8 cellular contexts compared by ENCODE assay signal in genomic region chr1:143905214-143906179, GRCh38.
DNase-seq lines count a peak whose midpoint lies in the region; ATAC-seq and TF ChIP-seq lines count a peak whose summit lies in the region.
"Not testable (repeated sequence)": the region's sequence is repeated elsewhere in the genome, so short reads cannot be mapped to it uniquely, and the experiment has no call there.

No MANE protein-coding gene starts in this region.

- not testable (repeated sequence) for H3K18ac ChIP-seq in mesenchymal stem cell (ENCODE audit: low read depth in 1 of 2, low read length in 2 of 2)

- not testable (repeated sequence) for H3K4me2 ChIP-seq in mesenchymal stem cell (ENCODE audit: low read length, poor library complexity, severe bottlenecking)

- H3K27ac Mint-ChIP-seq in activated T-cell treated with anti-CD3 and anti-CD28 coated beads, Interleukin-2, amount 50 U/mL, for 72 hours, result not testable (repeated sequence)

- 39% methylated on average over 12 of the region's 62 CpGs for WGBS in mesenchymal stem cell
- 1% methylated on average over 32 to 50 of the region's 62 CpGs for WGBS in aorta, 2 donors

- H3K23ac ChIP-seq in mesenchymal stem cell (ENCODE audit: low read length in 2 of 2), result not testable (repeated sequence)

- not testable (repeated sequence) for H3K27me3 Mint-ChIP-seq in activated T-cell treated with anti-CD3 and anti-CD28 coated beads, Interleukin-2, amount 50 U/mL, for 72 hours (ENCODE audit: low read depth)

- H3K9me3 Mint-ChIP-seq in activated T-cell treated with anti-CD3 and anti-CD28 coated beads, Interleukin-2, amount 50 U/mL, for 72 hours, result not testable (repeated sequence)

- not testable (repeated sequence) for H3K4ac ChIP-seq in mesenchymal stem cell (ENCODE audit: low read depth in 1 of 2, low read length in 2 of 2)

- H2BK12ac ChIP-seq in mesenchymal stem cell (ENCODE audit: low read length in 2 of 2), result not testable (repeated sequence)

- H3K4me3 ChIP-seq in colonic mucosa; cardiac muscle cell; aorta (ENCODE audit: low read length in 2 of 2): not testable (repeated sequence)
- H3K4me3 ChIP-seq in mesenchymal stem cell (ENCODE audit: insufficient read depth in 1 of 2, low read depth in 1 of 2, low read length in 2 of 2), result peak overlapping the region in 1 of 2 experiments; percentile 77
- H3K4me3 ChIP-seq in skin epidermis, result peak overlapping the region; percentile 21 to 43 (median 33)

- H3K9me3 ChIP-seq in colonic mucosa; cardiac muscle cell (ENCODE audit: low read depth); mesenchymal stem cell (ENCODE audit: control insufficient read depth, low read length); aorta (ENCODE audit: control insufficient read depth, low read length): not testable (repeated sequence)

- H3K4me1 Mint-ChIP-seq in activated T-cell treated with anti-CD3 and anti-CD28 coated beads, Interleukin-2, amount 50 U/mL, for 72 hours (ENCODE audit: low read depth), result not testable (repeated sequence)

- not testable (repeated sequence) for H3K79me1 ChIP-seq in mesenchymal stem cell (replicated peaks; ENCODE audit: low read length, poor library complexity, severe bottlenecking)

- not testable (repeated sequence) for H4K8ac ChIP-seq in mesenchymal stem cell (ENCODE audit: low read length)

- H3K9ac ChIP-seq in colonic mucosa (ENCODE audit: low read depth in 2 of 2, low read length in 2 of 2) (peak overlapping the region in 1 of 2 donors; percentile 43), mesenchymal stem cell (ENCODE audit: low read length) (peak overlapping the region; percentile 85)

- H3K27ac ChIP-seq in colonic mucosa; cardiac muscle cell; mesenchymal stem cell (ENCODE audit: low read length, poor library complexity, severe bottlenecking): not testable (repeated sequence)
- H3K27ac ChIP-seq in skin epidermis (peak overlapping the region in 8 of 21 experiments; percentile 23 to 46 (median 30)), aorta (ENCODE audit: low read depth in 1 of 2, low read length in 2 of 2) (peak overlapping the region in 1 of 2 donors; percentile 6)

- peak; percentile 57 to 69 for ATAC-seq in activated T-cell treated with anti-CD3 and anti-CD28 coated beads, Interleukin-2, amount 50 U/mL, for 72 hours (replicated peaks in 1 of 2)
- ATAC-seq in aorta (ENCODE audit: low FRiP score), result peak; percentile 79

- H3K14ac ChIP-seq in mesenchymal stem cell (ENCODE audit: low read length in 2 of 2), result not testable (repeated sequence)

- DNase-seq in EL (peak; percentile 72), SIG-M5 treated with dmso at 0.1 percent for 504 hours (lab: John Stamatoyannopoulos, UW; ENCODE audit: unreplicated experiment) (peak; percentile 59), colonic mucosa (peak; percentile 24), cardiac muscle cell (ENCODE audit: low read depth in 1 of 2, low spot score in 1 of 2) (peak in 1 of 2 donors; percentile 80), aorta (peak in 1 of 2 donors; percentile 78)
- peak in 1 of 2 donors; percentile 38 for DNase-seq in activated T-cell treated with anti-CD3 and anti-CD28 coated beads, Interleukin-2, amount 50 U/mL, for 72 hours
- DNase-seq in mesenchymal stem cell, result not testable (repeated sequence)

- H2BK120ac ChIP-seq in mesenchymal stem cell (ENCODE audit: low read depth, low read length), result not testable (repeated sequence)

- H2BK5ac ChIP-seq in mesenchymal stem cell (ENCODE audit: low read depth, low read length, poor library complexity, severe bottlenecking), result not testable (repeated sequence)

- not testable (repeated sequence) for H3K36me3 Mint-ChIP-seq in activated T-cell treated with anti-CD3 and anti-CD28 coated beads, Interleukin-2, amount 50 U/mL, for 72 hours (ENCODE audit: insufficient read depth in 2 of 2)

- H4K91ac ChIP-seq in mesenchymal stem cell (ENCODE audit: low read length), result not testable (repeated sequence)

- not testable (repeated sequence) for H3K4me1 ChIP-seq in colonic mucosa; cardiac muscle cell (ENCODE audit: low read depth); mesenchymal stem cell (ENCODE audit: control insufficient read depth, insufficient read depth, low read depth, low read length); aorta (ENCODE audit: control insufficient read depth in 1 of 2, insufficient read depth in 2 of 2, low read length in 2 of 2)

- H3K27me3 ChIP-seq in colonic mucosa; cardiac muscle cell; mesenchymal stem cell (ENCODE audit: control insufficient read depth in 1 of 2, insufficient read depth in 1 of 2, low read length in 2 of 2); aorta (ENCODE audit: control insufficient read depth in 1 of 2, insufficient read depth in 2 of 2, low read length in 1 of 2): not testable (repeated sequence)

- H3K4me3 Mint-ChIP-seq in activated T-cell treated with anti-CD3 and anti-CD28 coated beads, Interleukin-2, amount 50 U/mL, for 72 hours, result peak overlapping the region in 1 of 2 donors; percentile 85

- not testable (repeated sequence) for H2AK5ac ChIP-seq in mesenchymal stem cell (ENCODE audit: low read length, severe bottlenecking)

- H2BK15ac ChIP-seq in mesenchymal stem cell (ENCODE audit: low read depth, poor library complexity, severe bottlenecking), result not testable (repeated sequence)

- not testable (repeated sequence) for H2AFZ ChIP-seq in mesenchymal stem cell (ENCODE audit: low read depth, low read length)

- H3K36me3 ChIP-seq in colonic mucosa; cardiac muscle cell; mesenchymal stem cell (ENCODE audit: control insufficient read depth in 1 of 2, insufficient read depth in 2 of 2, low read depth in 1 of 2, low read length in 2 of 2); aorta (ENCODE audit: control insufficient read depth in 1 of 2, insufficient read depth in 2 of 2, low read length in 1 of 2): not testable (repeated sequence)

- not testable (repeated sequence) for TF ChIP-seq CTCF in colonic mucosa (IDR thresholded peaks at IDR 0.05)
- TF ChIP-seq CTCF in cardiac muscle cell (IDR thresholded peaks at IDR 0.05; ENCODE audit: low read depth, low read length), result peak; percentile 24

- intact Hi-C loops in colonic mucosa (cut with DNase I); aorta (cut with DNase I): not testable (repeated sequence)
